Comparison of ENCODE assay signal across 1 cellular context in the genomic region with DNA sequence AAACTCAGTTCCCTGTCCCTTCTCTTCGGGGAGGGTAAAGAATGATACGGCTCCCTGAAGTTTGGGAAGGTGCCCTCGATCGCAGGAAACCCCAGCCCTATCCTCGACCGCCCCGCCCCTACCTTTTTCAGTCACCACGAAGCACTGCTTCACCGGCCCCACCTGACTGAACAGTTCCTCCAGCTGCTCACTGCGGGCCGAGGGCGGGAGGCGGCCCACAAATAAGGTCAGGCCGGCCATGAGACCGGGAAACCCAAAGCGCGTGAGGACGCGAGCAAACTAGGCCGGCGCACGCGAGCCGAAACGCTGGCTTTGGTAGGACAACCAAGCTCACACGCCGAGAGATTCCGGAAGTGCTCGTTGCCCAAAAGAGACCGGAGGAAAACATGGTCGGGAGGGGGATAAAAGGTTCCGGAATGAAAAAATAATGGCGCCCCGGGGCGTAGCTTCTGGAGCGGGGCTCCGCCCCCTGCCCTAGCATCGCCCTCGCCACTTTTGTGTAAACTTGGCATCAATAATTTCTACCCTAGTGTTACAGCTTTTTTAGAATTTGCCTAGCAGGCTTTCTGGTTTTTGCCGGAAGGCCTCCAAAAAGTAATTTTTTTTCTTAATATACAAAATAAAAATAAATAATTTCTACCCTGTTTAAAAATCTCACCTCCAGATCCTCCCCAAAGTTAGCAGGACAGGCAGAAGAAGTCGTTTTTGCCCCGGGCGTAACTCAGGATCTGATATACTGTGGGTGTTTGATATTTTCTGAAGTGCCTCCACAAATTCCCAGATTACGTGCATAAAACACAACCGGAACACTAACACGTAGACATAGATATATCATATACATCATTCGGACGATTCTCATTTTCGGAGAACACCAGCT.
A peak's percentile ranks its signal among the peaks of the same experiment; 100 is the strongest.
TF ChIP-seq lines count a peak whose summit lies in the region.

A gene with protein sequence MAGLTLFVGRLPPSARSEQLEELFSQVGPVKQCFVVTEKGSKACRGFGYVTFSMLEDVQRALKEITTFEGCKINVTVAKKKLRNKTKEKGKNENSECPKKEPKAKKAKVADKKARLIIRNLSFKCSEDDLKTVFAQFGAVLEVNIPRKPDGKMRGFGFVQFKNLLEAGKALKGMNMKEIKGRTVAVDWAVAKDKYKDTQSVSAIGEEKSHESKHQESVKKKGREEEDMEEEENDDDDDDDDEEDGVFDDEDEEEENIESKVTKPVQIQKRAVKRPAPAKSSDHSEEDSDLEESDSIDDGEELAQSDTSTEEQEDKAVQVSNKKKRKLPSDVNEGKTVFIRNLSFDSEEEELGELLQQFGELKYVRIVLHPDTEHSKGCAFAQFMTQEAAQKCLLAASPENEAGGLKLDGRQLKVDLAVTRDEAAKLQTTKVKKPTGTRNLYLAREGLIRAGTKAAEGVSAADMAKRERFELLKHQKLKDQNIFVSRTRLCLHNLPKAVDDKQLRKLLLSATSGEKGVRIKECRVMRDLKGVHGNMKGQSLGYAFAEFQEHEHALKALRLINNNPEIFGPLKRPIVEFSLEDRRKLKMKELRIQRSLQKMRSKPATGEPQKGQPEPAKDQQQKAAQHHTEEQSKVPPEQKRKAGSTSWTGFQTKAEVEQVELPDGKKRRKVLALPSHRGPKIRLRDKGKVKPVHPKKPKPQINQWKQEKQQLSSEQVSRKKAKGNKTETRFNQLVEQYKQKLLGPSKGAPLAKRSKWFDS (minus strand): TSS at position 355 of the 877 bp plus-strand sequence. CDS start 115 bp downstream, at position 240.

TF ChIP-seq in H1, 55 proteins besides CTCF, POLR2A, EP300 and RAD21 (continues in another document):
- TF ChIP-seq NRF1 (IDR thresholded peaks at IDR 0.05; ENCODE audit: low read depth, low read length), result no peak
- TF ChIP-seq BRCA1 (IDR thresholded peaks at IDR 0.05; ENCODE audit: low read depth, low read length), result no peak
- TF ChIP-seq BACH1 (IDR thresholded peaks at IDR 0.05; ENCODE audit: low read length), result no peak
- TF ChIP-seq, protein P1, sequence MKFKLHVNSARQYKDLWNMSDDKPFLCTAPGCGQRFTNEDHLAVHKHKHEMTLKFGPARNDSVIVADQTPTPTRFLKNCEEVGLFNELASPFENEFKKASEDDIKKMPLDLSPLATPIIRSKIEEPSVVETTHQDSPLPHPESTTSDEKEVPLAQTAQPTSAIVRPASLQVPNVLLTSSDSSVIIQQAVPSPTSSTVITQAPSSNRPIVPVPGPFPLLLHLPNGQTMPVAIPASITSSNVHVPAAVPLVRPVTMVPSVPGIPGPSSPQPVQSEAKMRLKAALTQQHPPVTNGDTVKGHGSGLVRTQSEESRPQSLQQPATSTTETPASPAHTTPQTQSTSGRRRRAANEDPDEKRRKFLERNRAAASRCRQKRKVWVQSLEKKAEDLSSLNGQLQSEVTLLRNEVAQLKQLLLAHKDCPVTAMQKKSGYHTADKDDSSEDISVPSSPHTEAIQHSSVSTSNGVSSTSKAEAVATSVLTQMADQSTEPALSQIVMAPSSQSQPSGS (IDR thresholded peaks at IDR 0.05; ENCODE audit: low read length), result peak; percentile 81; the same call in 1 of the 2 replicates
- TF ChIP-seq POU5F1 (IDR thresholded peaks at IDR 0.05; ENCODE audit: low read depth, low read length), result 0 out of 2 replicates have a peak, but pooled peaks have one; percentile 9
- peak; percentile 96 for TF ChIP-seq RBBP5 (IDR thresholded peaks at IDR 0.05; ENCODE audit: borderline replicate concordance, low read depth, low read length)
- TF ChIP-seq, protein P2, sequence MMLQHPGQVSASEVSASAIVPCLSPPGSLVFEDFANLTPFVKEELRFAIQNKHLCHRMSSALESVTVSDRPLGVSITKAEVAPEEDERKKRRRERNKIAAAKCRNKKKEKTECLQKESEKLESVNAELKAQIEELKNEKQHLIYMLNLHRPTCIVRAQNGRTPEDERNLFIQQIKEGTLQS (IDR thresholded peaks at IDR 0.05; ENCODE audit: insufficient read depth, low read depth, low read length), result no peak
- TF ChIP-seq EZH2 (IDR thresholded peaks at IDR 0.05; ENCODE audit: low read depth, low read length, severe bottlenecking), result no peak
- TF ChIP-seq, protein P3, sequence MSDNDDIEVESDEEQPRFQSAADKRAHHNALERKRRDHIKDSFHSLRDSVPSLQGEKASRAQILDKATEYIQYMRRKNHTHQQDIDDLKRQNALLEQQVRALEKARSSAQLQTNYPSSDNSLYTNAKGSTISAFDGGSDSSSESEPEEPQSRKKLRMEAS (IDR thresholded peaks at IDR 0.05), result peak; percentile 97
- peak; percentile 99 for TF ChIP-seq ASH2L (IDR thresholded peaks at IDR 0.05; ENCODE audit: low read length)
- TF ChIP-seq TCF12 (IDR thresholded peaks at IDR 0.05; ENCODE audit: low read depth, low read length), result peak; percentile 56; the same call in 1 of the 2 replicates
- TF ChIP-seq KDM4A (IDR thresholded peaks at IDR 0.05; ENCODE audit: low read depth, low read length, severe bottlenecking), result peak; percentile 81
- no peak for TF ChIP-seq SP2 (IDR thresholded peaks at IDR 0.05; ENCODE audit: low read length)
- no peak for TF ChIP-seq MAFK (IDR thresholded peaks at IDR 0.05; ENCODE audit: low read depth, low read length)
- TF ChIP-seq CTBP2 (IDR thresholded peaks at IDR 0.05; ENCODE audit: borderline replicate concordance, insufficient read depth, insufficient read length, low read length), result no peak
- TF ChIP-seq RXRA (IDR thresholded peaks at IDR 0.05; ENCODE audit: insufficient read depth, low read depth, low read length), result no peak
- TF ChIP-seq BCL11A (IDR thresholded peaks at IDR 0.05; ENCODE audit: low read depth in 2 of 2, low read length in 2 of 2), result no peak
- peak; percentile 32; the same call in 1 of the 2 replicates for TF ChIP-seq CREB1 (IDR thresholded peaks at IDR 0.05)
- no peak for TF ChIP-seq SIRT6 (IDR thresholded peaks at IDR 0.05; ENCODE audit: low read length)
- peak; percentile 99 for TF ChIP-seq GABPA (IDR thresholded peaks at IDR 0.05; ENCODE audit: borderline replicate concordance, insufficient read depth, low read length)
- no peak for TF ChIP-seq HDAC6 (IDR thresholded peaks at IDR 0.05; ENCODE audit: low read depth, low read length)
- peak; percentile 97 for TF ChIP-seq PHF8 (conservative IDR thresholded peaks at IDR 0.05; ENCODE audit: low read depth, low read length)
- TF ChIP-seq EGR1 (IDR thresholded peaks at IDR 0.05; ENCODE audit: borderline replicate concordance, low read depth, low read length), result peak; percentile 84
- TF ChIP-seq SP1 (IDR thresholded peaks at IDR 0.05; ENCODE audit: low read depth, low read length), result peak; percentile 87
- no peak; the same call in 1 of the 2 replicates for TF ChIP-seq CHD1 (IDR thresholded peaks at IDR 0.05; ENCODE audit: low read depth, low read length)
- peak; percentile 91; the same call in 1 of the 2 replicates for TF ChIP-seq SP4 (IDR thresholded peaks at IDR 0.05; ENCODE audit: low read length)
- TF ChIP-seq RFX5 (IDR thresholded peaks at IDR 0.05; ENCODE audit: borderline replicate concordance, low read depth, low read length), result no peak
- TF ChIP-seq TAF7 (optimal IDR thresholded peaks at IDR 0.05; ENCODE audit: borderline replicate concordance, low read depth, low read length), result peak; percentile 93
- TF ChIP-seq JUN (IDR thresholded peaks at IDR 0.05; ENCODE audit: low read depth, low read length), result peak; percentile 69; the same call in 1 of the 2 replicates
- no peak for TF ChIP-seq CBX5 (IDR thresholded peaks at IDR 0.05; ENCODE audit: low read depth, low read length)
- peak; percentile 82 for TF ChIP-seq KDM5A (IDR thresholded peaks at IDR 0.05; ENCODE audit: low read length)
- no peak for TF ChIP-seq ZNF274 (IDR thresholded peaks at IDR 0.05; ENCODE audit: borderline replicate concordance, extremely low read depth, low read length)
- peak; percentile 83; a peak in 2 of 4 replicates for TF ChIP-seq HDAC2 (IDR thresholded peaks at IDR 0.05; ENCODE audit: borderline replicate concordance in 1 of 2, low read depth in 2 of 2, low read length in 2 of 2)
- peak; percentile 78 for TF ChIP-seq SRF (IDR thresholded peaks at IDR 0.05; ENCODE audit: low read depth, low read length)
- TF ChIP-seq CEBPB (IDR thresholded peaks at IDR 0.05; ENCODE audit: low read depth, low read length), result no peak
- TF ChIP-seq SUZ12 (IDR thresholded peaks at IDR 0.05; ENCODE audit: low read length), result no peak
- TF ChIP-seq SIX5 (IDR thresholded peaks at IDR 0.05; ENCODE audit: low read depth, low read length), result peak; percentile 30; the same call in 1 of the 2 replicates
- TF ChIP-seq YY1 (IDR thresholded peaks at IDR 0.05; ENCODE audit: low read depth, low read length), result peak; percentile 96
- TF ChIP-seq NANOG (IDR thresholded peaks at IDR 0.05; ENCODE audit: insufficient read depth, low read depth, low read length, poor library complexity, severe bottlenecking), result peak; percentile 6
- peak; percentile 90 for TF ChIP-seq TBP (IDR thresholded peaks at IDR 0.05; ENCODE audit: low read depth, low read length)
- TF ChIP-seq RNF2 (IDR thresholded peaks at IDR 0.05; ENCODE audit: borderline replicate concordance, low read depth, low read length, missing control alignments, poor library complexity, severe bottlenecking), result no peak
- TF ChIP-seq JUND (IDR thresholded peaks at IDR 0.05; ENCODE audit: low read length), result peak; percentile 72; the same call in 1 of the 2 replicates
- peak; percentile 49; the same call in 1 of the 2 replicates for TF ChIP-seq TEAD4 (IDR thresholded peaks at IDR 0.05; ENCODE audit: low read depth, low read length)
- TF ChIP-seq SIN3A (conservative IDR thresholded peaks at IDR 0.05 in 1 of 2, IDR thresholded peaks at IDR 0.05 in 1 of 2; ENCODE audit: low read depth in 1 of 2, low read length in 2 of 2), result peak in 1 of 2 experiments; percentile 94; a peak in 2 of 4 replicates
- no peak for TF ChIP-seq CBX8 (IDR thresholded peaks at IDR 0.05; ENCODE audit: borderline replicate concordance, low read depth, low read length)
- TF ChIP-seq SAP30 (IDR thresholded peaks at IDR 0.05; ENCODE audit: insufficient read depth, insufficient replicate concordance, low read length), result peak; percentile 84
- TF ChIP-seq POLR2AphosphoS5 (IDR thresholded peaks at IDR 0.05; ENCODE audit: low read depth, low read length), result peak; percentile 95
- peak; percentile 97 for TF ChIP-seq TAF1 (IDR thresholded peaks at IDR 0.05; ENCODE audit: low read depth, low read length)
- TF ChIP-seq, protein P4, sequence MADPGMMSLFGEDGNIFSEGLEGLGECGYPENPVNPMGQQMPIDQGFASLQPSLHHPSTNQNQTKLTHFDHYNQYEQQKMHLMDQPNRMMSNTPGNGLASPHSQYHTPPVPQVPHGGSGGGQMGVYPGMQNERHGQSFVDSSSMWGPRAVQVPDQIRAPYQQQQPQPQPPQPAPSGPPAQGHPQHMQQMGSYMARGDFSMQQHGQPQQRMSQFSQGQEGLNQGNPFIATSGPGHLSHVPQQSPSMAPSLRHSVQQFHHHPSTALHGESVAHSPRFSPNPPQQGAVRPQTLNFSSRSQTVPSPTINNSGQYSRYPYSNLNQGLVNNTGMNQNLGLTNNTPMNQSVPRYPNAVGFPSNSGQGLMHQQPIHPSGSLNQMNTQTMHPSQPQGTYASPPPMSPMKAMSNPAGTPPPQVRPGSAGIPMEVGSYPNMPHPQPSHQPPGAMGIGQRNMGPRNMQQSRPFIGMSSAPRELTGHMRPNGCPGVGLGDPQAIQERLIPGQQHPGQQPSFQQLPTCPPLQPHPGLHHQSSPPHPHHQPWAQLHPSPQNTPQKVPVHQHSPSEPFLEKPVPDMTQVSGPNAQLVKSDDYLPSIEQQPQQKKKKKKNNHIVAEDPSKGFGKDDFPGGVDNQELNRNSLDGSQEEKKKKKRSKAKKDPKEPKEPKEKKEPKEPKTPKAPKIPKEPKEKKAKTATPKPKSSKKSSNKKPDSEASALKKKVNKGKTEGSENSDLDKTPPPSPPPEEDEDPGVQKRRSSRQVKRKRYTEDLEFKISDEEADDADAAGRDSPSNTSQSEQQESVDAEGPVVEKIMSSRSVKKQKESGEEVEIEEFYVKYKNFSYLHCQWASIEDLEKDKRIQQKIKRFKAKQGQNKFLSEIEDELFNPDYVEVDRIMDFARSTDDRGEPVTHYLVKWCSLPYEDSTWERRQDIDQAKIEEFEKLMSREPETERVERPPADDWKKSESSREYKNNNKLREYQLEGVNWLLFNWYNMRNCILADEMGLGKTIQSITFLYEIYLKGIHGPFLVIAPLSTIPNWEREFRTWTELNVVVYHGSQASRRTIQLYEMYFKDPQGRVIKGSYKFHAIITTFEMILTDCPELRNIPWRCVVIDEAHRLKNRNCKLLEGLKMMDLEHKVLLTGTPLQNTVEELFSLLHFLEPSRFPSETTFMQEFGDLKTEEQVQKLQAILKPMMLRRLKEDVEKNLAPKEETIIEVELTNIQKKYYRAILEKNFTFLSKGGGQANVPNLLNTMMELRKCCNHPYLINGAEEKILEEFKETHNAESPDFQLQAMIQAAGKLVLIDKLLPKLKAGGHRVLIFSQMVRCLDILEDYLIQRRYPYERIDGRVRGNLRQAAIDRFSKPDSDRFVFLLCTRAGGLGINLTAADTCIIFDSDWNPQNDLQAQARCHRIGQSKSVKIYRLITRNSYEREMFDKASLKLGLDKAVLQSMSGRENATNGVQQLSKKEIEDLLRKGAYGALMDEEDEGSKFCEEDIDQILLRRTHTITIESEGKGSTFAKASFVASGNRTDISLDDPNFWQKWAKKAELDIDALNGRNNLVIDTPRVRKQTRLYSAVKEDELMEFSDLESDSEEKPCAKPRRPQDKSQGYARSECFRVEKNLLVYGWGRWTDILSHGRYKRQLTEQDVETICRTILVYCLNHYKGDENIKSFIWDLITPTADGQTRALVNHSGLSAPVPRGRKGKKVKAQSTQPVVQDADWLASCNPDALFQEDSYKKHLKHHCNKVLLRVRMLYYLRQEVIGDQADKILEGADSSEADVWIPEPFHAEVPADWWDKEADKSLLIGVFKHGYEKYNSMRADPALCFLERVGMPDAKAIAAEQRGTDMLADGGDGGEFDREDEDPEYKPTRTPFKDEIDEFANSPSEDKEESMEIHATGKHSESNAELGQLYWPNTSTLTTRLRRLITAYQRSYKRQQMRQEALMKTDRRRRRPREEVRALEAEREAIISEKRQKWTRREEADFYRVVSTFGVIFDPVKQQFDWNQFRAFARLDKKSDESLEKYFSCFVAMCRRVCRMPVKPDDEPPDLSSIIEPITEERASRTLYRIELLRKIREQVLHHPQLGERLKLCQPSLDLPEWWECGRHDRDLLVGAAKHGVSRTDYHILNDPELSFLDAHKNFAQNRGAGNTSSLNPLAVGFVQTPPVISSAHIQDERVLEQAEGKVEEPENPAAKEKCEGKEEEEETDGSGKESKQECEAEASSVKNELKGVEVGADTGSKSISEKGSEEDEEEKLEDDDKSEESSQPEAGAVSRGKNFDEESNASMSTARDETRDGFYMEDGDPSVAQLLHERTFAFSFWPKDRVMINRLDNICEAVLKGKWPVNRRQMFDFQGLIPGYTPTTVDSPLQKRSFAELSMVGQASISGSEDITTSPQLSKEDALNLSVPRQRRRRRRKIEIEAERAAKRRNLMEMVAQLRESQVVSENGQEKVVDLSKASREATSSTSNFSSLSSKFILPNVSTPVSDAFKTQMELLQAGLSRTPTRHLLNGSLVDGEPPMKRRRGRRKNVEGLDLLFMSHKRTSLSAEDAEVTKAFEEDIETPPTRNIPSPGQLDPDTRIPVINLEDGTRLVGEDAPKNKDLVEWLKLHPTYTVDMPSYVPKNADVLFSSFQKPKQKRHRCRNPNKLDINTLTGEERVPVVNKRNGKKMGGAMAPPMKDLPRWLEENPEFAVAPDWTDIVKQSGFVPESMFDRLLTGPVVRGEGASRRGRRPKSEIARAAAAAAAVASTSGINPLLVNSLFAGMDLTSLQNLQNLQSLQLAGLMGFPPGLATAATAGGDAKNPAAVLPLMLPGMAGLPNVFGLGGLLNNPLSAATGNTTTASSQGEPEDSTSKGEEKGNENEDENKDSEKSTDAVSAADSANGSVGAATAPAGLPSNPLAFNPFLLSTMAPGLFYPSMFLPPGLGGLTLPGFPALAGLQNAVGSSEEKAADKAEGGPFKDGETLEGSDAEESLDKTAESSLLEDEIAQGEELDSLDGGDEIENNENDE (IDR thresholded peaks at IDR 0.05; ENCODE audit: insufficient replicate concordance, low read length), result no peak
- TF ChIP-seq CHD2 (IDR thresholded peaks at IDR 0.05; ENCODE audit: low read length), result peak; percentile 66
